ENCODE assay signal across 21 cellular contexts in the genomic region with DNA sequence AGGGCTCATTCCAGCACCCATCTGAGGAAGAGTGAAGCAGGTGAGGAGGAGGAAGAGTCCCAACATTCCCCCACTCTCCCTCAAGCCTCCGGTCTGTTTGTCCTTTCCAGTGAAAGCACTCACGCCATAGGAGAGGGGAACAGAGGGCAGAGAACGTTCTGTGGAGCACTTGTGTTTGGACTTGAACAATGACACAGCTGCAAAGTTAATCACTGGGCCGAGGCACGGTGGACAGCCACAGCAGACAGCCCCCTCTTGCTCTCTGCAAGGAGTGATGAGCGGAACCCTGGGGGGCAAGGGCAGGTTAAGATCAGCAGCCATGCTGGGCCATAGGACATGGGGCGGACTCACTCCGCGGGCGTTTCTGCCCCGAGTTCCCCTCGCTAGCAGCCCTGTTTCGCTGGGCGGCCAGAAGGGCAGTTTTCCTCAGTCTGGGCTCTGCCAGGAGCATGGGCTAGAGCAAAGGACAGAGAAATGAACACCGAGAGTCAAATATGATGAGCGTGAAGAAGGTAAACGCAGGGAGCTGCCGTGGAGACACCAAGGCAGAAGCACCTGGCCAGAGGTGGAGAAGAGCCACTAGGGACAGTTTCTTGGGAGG.
DNase-seq lines count a peak whose midpoint lies in the region; ATAC-seq, FAIRE-seq and TF ChIP-seq lines count a peak whose summit lies in the region.
"Had no signal": no experiment of that assay in that cellular context is flagged by ENCODE, and none has a peak within 500 bp of the region (broad histone marks: within the 10 kb centered on the region; RNA-seq: fewer than 3 reads in every experiment).

No MANE protein-coding gene starts in this region.

- no peaks in the 10 kb centered on the region for H3F3A ChIP-seq in DOHH2 (ENCODE audit: control insufficient read depth, insufficient read depth)
- no peaks in the 10 kb centered on the region for H3F3A ChIP-seq in GM23338 (replicated peaks; ENCODE audit: low read depth)
- no peaks in the 10 kb centered on the region for H3F3A ChIP-seq in SU-DHL-6 (ENCODE audit: insufficient read depth)

- ATAC-seq in GM23338 = no peak
- ATAC-seq in naive thymus-derived CD4-positive, alpha-beta T cell = no peak
- ATAC-seq: activated T-cell treated with anti-CD3 and anti-CD28 coated beads, Interleukin-2, amount 50 U/mL, for 72 hours; gastroesophageal sphincter; left cardiac atrium; pancreas had no signal

- H3K36me3 ChIP-seq in DOHH2 (ENCODE audit: control insufficient read depth, low read length) = peaks cover 3% of the 10 kb centered on the region; the same call in 1 of the 2 replicates
- H3K36me3 ChIP-seq in GM23338 (ENCODE audit: insufficient read depth) = peaks cover 1% of the 10 kb centered on the region; the same call in 1 of the 2 replicates
- H3K36me3 ChIP-seq in SU-DHL-6 (ENCODE audit: low read length) = no peaks in the 10 kb centered on the region
- peaks cover 0 to 20% (median 0%) of the 10 kb centered on the region in 3 experiments for H3K36me3 ChIP-seq in naive thymus-derived CD4-positive, alpha-beta T cell (ENCODE audit: control insufficient read depth in 2 of 3, insufficient read depth in 3 of 3, low read length in 3 of 3)
- H3K36me3 ChIP-seq in small intestine (ENCODE audit: control insufficient read depth in 2 of 2, insufficient read depth in 2 of 2, low read length in 2 of 2) = peaks cover 0 to 2% of the 10 kb centered on the region in 2 donors
- H3K36me3 ChIP-seq: pancreas, uterus had no signal

- POLR2A ChIA-PET in naive thymus-derived CD4-positive, alpha-beta T cell (lab: Charles Lee) = no interaction called here

- H3K4me1 ChIP-seq in DOHH2 (ENCODE audit: control insufficient read depth, low read length) = peaks cover 47% of the 10 kb centered on the region
- H3K4me1 ChIP-seq in GM23338 (ENCODE audit: insufficient read depth) = no peaks in the 10 kb centered on the region
- H3K4me1 ChIP-seq in naive thymus-derived CD4-positive, alpha-beta T cell (ENCODE audit: control insufficient read depth in 2 of 2, insufficient read depth in 2 of 2, low read length in 2 of 2) = no peaks in the 10 kb centered on the region
- H3K4me1 ChIP-seq in small intestine (ENCODE audit: control insufficient read depth in 2 of 2, insufficient read depth in 1 of 2, low read depth in 1 of 2, low read length in 1 of 2) = no peaks in the 10 kb centered on the region
- H3K4me1 ChIP-seq: pancreas had no signal

- DNase-seq in GM23338 (ENCODE audit: low spot score) = no peak
- DNase-seq in nephron progenitor cell = no peak
- DNase-seq in HUDEP-2 (lab: John Stamatoyannopoulos, UW; ENCODE audit: unreplicated experiment in 76 of 76) = no peak
- no peak for DNase-seq in naive thymus-derived CD4-positive, alpha-beta T cell
- no peak for DNase-seq in small intestine
- DNase-seq in NCI-H524 treated with DMSO at 0.1 percent for 48 hours (lab: John Stamatoyannopoulos, UW) = no peak
- DNase-seq: activated CD4-positive, alpha-beta memory T cell treated with anti-CD3 and anti-CD28 coated beads, Interleukin-2, amount 10 ng/mL, durations not matched to agents 7 days and 5 days; activated naive CD8-positive, alpha-beta T cell treated with anti-CD3 and anti-CD28 coated beads, Interleukin-2, amount 50 U/mL, for 24 hours; activated T-cell treated with anti-CD3 and anti-CD28 coated beads, Interleukin-2, amount 50 U/mL, for 72 hours; erythroblast; HFFc6; left cardiac atrium; midbrain; NCI-H1694 treated with DMSO at 0.1 percent for 48 hours; NCI-H2227 treated with DMSO at 0.1 percent for 48 hours; NK-92 treated with Interleukin-12 subunit alpha and Interleukin-12 subunit beta, amount 100 ng/mL, for 24 hours; pancreas; uterus had no signal

- H3K4me1 Mint-ChIP-seq in GM23338 = peaks cover 16% of the 10 kb centered on the region
- H3K4me1 Mint-ChIP-seq in nephron progenitor cell = peaks cover 43% of the 10 kb centered on the region
- H3K4me1 Mint-ChIP-seq in naive thymus-derived CD4-positive, alpha-beta T cell = peaks cover 0 to 12% (median 2%) of the 10 kb centered on the region in 7 donors
- H3K4me1 Mint-ChIP-seq: activated CD4-positive, alpha-beta memory T cell treated with anti-CD3 and anti-CD28 coated beads, Interleukin-2, amount 10 ng/mL, durations not matched to agents 7 days and 5 days had no signal

- H3K79me2 ChIP-seq in DOHH2 (ENCODE audit: control insufficient read depth, low read length) (no peaks in the 10 kb centered on the region), GM23338 (replicated peaks; ENCODE audit: insufficient read depth) (no peaks in the 10 kb centered on the region), SU-DHL-6 (ENCODE audit: insufficient read depth, low read length) (no peaks in the 10 kb centered on the region)

- no peak overlapping the region for H3K9ac ChIP-seq in SU-DHL-6 (ENCODE audit: low read length)

- peaks cover 15% of the 10 kb centered on the region for H3K36me3 Mint-ChIP-seq in GM23338 (ENCODE audit: low read depth)
- peaks cover 15% of the 10 kb centered on the region for H3K36me3 Mint-ChIP-seq in nephron progenitor cell (ENCODE audit: low read depth)
- H3K36me3 Mint-ChIP-seq in naive thymus-derived CD4-positive, alpha-beta T cell = peaks cover 5 to 43% (median 12%) of the 10 kb centered on the region in 5 donors

- H3K27me3 ChIP-seq in DOHH2 (ENCODE audit: control insufficient read depth, low read length) = no peaks in the 10 kb centered on the region
- H3K27me3 ChIP-seq in GM23338 (ENCODE audit: insufficient read depth) = no peaks in the 10 kb centered on the region
- no peaks in the 10 kb centered on the region for H3K27me3 ChIP-seq in SU-DHL-6 (ENCODE audit: low read length)
- no peaks in the 10 kb centered on the region for H3K27me3 ChIP-seq in naive thymus-derived CD4-positive, alpha-beta T cell (ENCODE audit: control insufficient read depth in 2 of 2, insufficient read depth in 2 of 2, low read length in 2 of 2)
- H3K27me3 ChIP-seq in small intestine (ENCODE audit: control insufficient read depth in 2 of 2, insufficient read depth in 2 of 2, low read length in 2 of 2) = no peaks in the 10 kb centered on the region
- H3K27me3 ChIP-seq: gastroesophageal sphincter, pancreas, uterus had no signal

- H3K4me3 ChIP-seq in DOHH2 (ENCODE audit: low read length) (peak overlapping the region; percentile 64), GM23338 (no peak overlapping the region), SU-DHL-6 (ENCODE audit: insufficient read depth, low read length, poor library complexity, severe bottlenecking) (no peak overlapping the region), small intestine (ENCODE audit: low read depth in 1 of 2, low read length in 2 of 2) (no peak overlapping the region)
- H3K4me3 ChIP-seq in naive thymus-derived CD4-positive, alpha-beta T cell (ENCODE audit: low read length) = no peak overlapping the region
- H3K4me3 ChIP-seq: gastroesophageal sphincter, pancreas, uterus had no signal

- H3K27ac ChIP-seq in DOHH2 (ENCODE audit: low read depth, low read length) (peak overlapping the region; percentile 72), GM23338 (ENCODE audit: low read depth) (0 out of 2 replicates have a peak overlapping the region, but pooled peaks have one; percentile 26), SU-DHL-6 (ENCODE audit: low read depth, low read length) (no peak overlapping the region), small intestine (ENCODE audit: low read depth in 1 of 2, low read length in 1 of 2) (no peak overlapping the region)
- no peak overlapping the region for H3K27ac ChIP-seq in naive thymus-derived CD4-positive, alpha-beta T cell (ENCODE audit: low read depth, low read length)
- H3K27ac ChIP-seq: gastroesophageal sphincter, pancreas, uterus had no signal

- CTCF ChIA-PET in naive thymus-derived CD4-positive, alpha-beta T cell (lab: Charles Lee) = no interaction called here

- H2AFZ ChIP-seq in GM23338 (no peak overlapping the region), SU-DHL-6 (ENCODE audit: low read depth, low read length, severe bottlenecking) (no peak overlapping the region)

- H3K4me3 Mint-ChIP-seq in GM23338 = no peak overlapping the region
- no peak overlapping the region for H3K4me3 Mint-ChIP-seq in nephron progenitor cell
- no peak overlapping the region for H3K4me3 Mint-ChIP-seq in naive thymus-derived CD4-positive, alpha-beta T cell
- H3K4me3 Mint-ChIP-seq: activated CD4-positive, alpha-beta memory T cell treated with anti-CD3 and anti-CD28 coated beads, Interleukin-2, amount 10 ng/mL, durations not matched to agents 7 days and 5 days; activated naive CD8-positive, alpha-beta T cell treated with anti-CD3 and anti-CD28 coated beads, Interleukin-2, amount 50 U/mL, for 24 hours; activated T-cell treated with anti-CD3 and anti-CD28 coated beads, Interleukin-2, amount 50 U/mL, for 72 hours; HFFc6 had no signal

- TF ChIP-seq CTCF in DOHH2 (IDR thresholded peaks at IDR 0.05; ENCODE audit: low read depth, low read length, poor library complexity, severe bottlenecking) (no peak), GM23338 (conservative IDR thresholded peaks at IDR 0.05; ENCODE audit: low read depth in 2 of 2) (no peak), SU-DHL-6 (IDR thresholded peaks at IDR 0.05; ENCODE audit: insufficient read depth, low read length, poor library complexity, severe bottlenecking) (no peak), nephron progenitor cell (IDR thresholded peaks at IDR 0.05) (no peak)

- intact Hi-C loops in naive thymus-derived CD4-positive, alpha-beta T cell (cut with micrococcal nuclease) = no loop called here

- H3K9me3 ChIP-seq in DOHH2 (ENCODE audit: control insufficient read depth, insufficient read depth, low read length) (no peaks in the 10 kb centered on the region), SU-DHL-6 (ENCODE audit: insufficient read depth, low read length) (no peaks in the 10 kb centered on the region), small intestine (ENCODE audit: control insufficient read depth, low read depth) (no peaks in the 10 kb centered on the region)
- no peaks in the 10 kb centered on the region for H3K9me3 ChIP-seq in naive thymus-derived CD4-positive, alpha-beta T cell (ENCODE audit: control insufficient read depth in 2 of 3, low read length in 3 of 3)
- H3K9me3 ChIP-seq: gastroesophageal sphincter, pancreas, uterus had no signal

- H3K9me3 Mint-ChIP-seq in GM23338 = no peaks in the 10 kb centered on the region
- peaks cover 7% of the 10 kb centered on the region for H3K9me3 Mint-ChIP-seq in nephron progenitor cell
- peaks cover 0 to 2% (median 0%) of the 10 kb centered on the region in 11 donors for H3K9me3 Mint-ChIP-seq in naive thymus-derived CD4-positive, alpha-beta T cell
- H3K9me3 Mint-ChIP-seq: activated CD4-positive, alpha-beta memory T cell treated with anti-CD3 and anti-CD28 coated beads, Interleukin-2, amount 10 ng/mL, durations not matched to agents 7 days and 5 days; activated naive CD8-positive, alpha-beta T cell treated with anti-CD3 and anti-CD28 coated beads, Interleukin-2, amount 50 U/mL, for 24 hours; activated T-cell treated with anti-CD3 and anti-CD28 coated beads, Interleukin-2, amount 50 U/mL, for 72 hours; HFFc6 had no signal

- WGBS in small intestine, 3 donors = 88 to 93% (median 90%) methylated on average over 18 of the region's 18 CpGs

- H3K27ac Mint-ChIP-seq in GM23338 = peak overlapping the region; percentile 31
- H3K27ac Mint-ChIP-seq in nephron progenitor cell = peak overlapping the region; percentile 92
- H3K27ac Mint-ChIP-seq in naive thymus-derived CD4-positive, alpha-beta T cell = peak overlapping the region in 1 of 9 donors; percentile 16
- H3K27ac Mint-ChIP-seq: activated CD4-positive, alpha-beta memory T cell treated with anti-CD3 and anti-CD28 coated beads, Interleukin-2, amount 10 ng/mL, durations not matched to agents 7 days and 5 days; activated naive CD8-positive, alpha-beta T cell treated with anti-CD3 and anti-CD28 coated beads, Interleukin-2, amount 50 U/mL, for 24 hours; activated T-cell treated with anti-CD3 and anti-CD28 coated beads, Interleukin-2, amount 50 U/mL, for 72 hours; HFFc6 had no signal

- no peaks in the 10 kb centered on the region for H4K20me1 ChIP-seq in DOHH2 (ENCODE audit: control insufficient read depth, insufficient read depth, low read depth, low read length)
- no peaks in the 10 kb centered on the region for H4K20me1 ChIP-seq in GM23338 (replicated peaks; ENCODE audit: insufficient read depth)
- no peaks in the 10 kb centered on the region for H4K20me1 ChIP-seq in SU-DHL-6 (ENCODE audit: low read depth, low read length)

- H3K27me3 Mint-ChIP-seq in GM23338 (ENCODE audit: insufficient read depth, low read depth, poor library complexity) = peaks cover 6% of the 10 kb centered on the region
- H3K27me3 Mint-ChIP-seq in nephron progenitor cell (ENCODE audit: low read depth, poor library complexity) = no peaks in the 10 kb centered on the region
- no peaks in the 10 kb centered on the region for H3K27me3 Mint-ChIP-seq in naive thymus-derived CD4-positive, alpha-beta T cell
- H3K27me3 Mint-ChIP-seq: activated CD4-positive, alpha-beta memory T cell treated with anti-CD3 and anti-CD28 coated beads, Interleukin-2, amount 10 ng/mL, durations not matched to agents 7 days and 5 days; activated naive CD8-positive, alpha-beta T cell treated with anti-CD3 and anti-CD28 coated beads, Interleukin-2, amount 50 U/mL, for 24 hours had no signal

- H3K9me2 ChIP-seq in DOHH2 (replicated peaks; ENCODE audit: control insufficient read depth, low read length) (no peaks in the 10 kb centered on the region), GM23338 (ENCODE audit: insufficient read depth) (no peaks in the 10 kb centered on the region), SU-DHL-6 (replicated peaks; ENCODE audit: insufficient read depth, low read length) (no peaks in the 10 kb centered on the region)

- H3K4me2 ChIP-seq in DOHH2 (ENCODE audit: low read length) (peak overlapping the region; percentile 90), GM23338 (no peak overlapping the region), SU-DHL-6 (ENCODE audit: low read depth, low read length, poor library complexity, severe bottlenecking) (peak overlapping the region; percentile 36)

- FAIRE-seq in small intestine (lab: Jason Lieb, UNC) = no peak
- FAIRE-seq: pancreas had no signal

Comparison
In these comparisons a context has a peak if more than half of its experiments do, and no peak if none do; other contexts are left out.
1. H3K27ac ChIP-seq: peak in DOHH2 (single experiment) and GM23338 (single experiment); none in SU-DHL-6 (single experiment), naive thymus-derived CD4-positive, alpha-beta T cell (single experiment) and small intestine (0 of 2).